Comparison of ENCODE assay signal across 2 cellular contexts in genomic region chr4:153156263-153156662, GRCh38.
TF ChIP-seq lines count a peak whose summit lies in the region.

No MANE protein-coding gene starts in this region.

TF ChIP-seq in Ishikawa, 13 proteins besides CTCF, POLR2A, EP300 and RAD21 (continued from another document):
- TF ChIP-seq TCF12 (IDR thresholded peaks at IDR 0.05; ENCODE audit: low read depth) (peak; percentile 71; the same call in 1 of the 2 replicates), NFIC (IDR thresholded peaks at IDR 0.05) (peak; percentile 27), ZBTB7A (IDR thresholded peaks at IDR 0.05; ENCODE audit: low read depth) (no peak), TEAD4 (IDR thresholded peaks at IDR 0.05) (peak; percentile 79), CEBPB (IDR thresholded peaks at IDR 0.05) (no peak)

TF ChIP-seq in SK-N-SH, 30 proteins besides CTCF, POLR2A, EP300 and RAD21 (continued from another document):
- TF ChIP-seq MAX (IDR thresholded peaks at IDR 0.05; ENCODE audit: low read depth) (no peak), MEF2A (IDR thresholded peaks at IDR 0.05; ENCODE audit: borderline replicate concordance, low read depth) (no peak), JUND (IDR thresholded peaks at IDR 0.05) (no peak), FOXM1 (IDR thresholded peaks at IDR 0.05; ENCODE audit: low read depth) (no peak), IRF3 (IDR thresholded peaks at IDR 0.05; ENCODE audit: low read depth, low read length) (no peak), MXI1 (IDR thresholded peaks at IDR 0.05; ENCODE audit: low read depth, low read length) (no peak)
